10 cellular contexts compared by ENCODE assay signal in genomic region chr12:123808167-123808566, GRCh38. TPM values are rescaled to one million over a fixed set of nuclear protein-coding genes. Genes with fewer than 3 reads are reported as not detected.
DNase-seq lines count a peak whose midpoint lies in the region; ATAC-seq and TF ChIP-seq lines count a peak whose summit lies in the region.
"Had no signal": no experiment of that assay in that cellular context is flagged by ENCODE, and none has a peak within 500 bp of the region (broad histone marks: within the 10 kb centered on the region; RNA-seq: fewer than 3 reads in every experiment).

No MANE protein-coding gene starts in this region.

- H3K9me3 ChIP-seq in H9 (ENCODE audit: control insufficient read depth, low read depth, low read length) (no peaks in the 10 kb centered on the region), prostate gland (no peaks in the 10 kb centered on the region)

- no peak overlapping the region for H3K9ac ChIP-seq in H9 (ENCODE audit: extremely low read depth, insufficient read length, low read length)

- no peaks in the 10 kb centered on the region; a peak in 1 of 7 replicates for H3K36me3 Mint-ChIP-seq in H9 (ENCODE audit: insufficient read depth in 1 of 3, low read depth in 3 of 3)

- H2BK12ac ChIP-seq in H9 (ENCODE audit: insufficient read length, low read depth, low read length): no peak overlapping the region

- H3K27me3 ChIP-seq in H9 (ENCODE audit: insufficient read depth, low read length) (no peaks in the 10 kb centered on the region), prostate gland (replicated peaks; ENCODE audit: insufficient read depth) (no peaks in the 10 kb centered on the region)

- no peaks in the 10 kb centered on the region for H4K20me1 ChIP-seq in H9 (ENCODE audit: control insufficient read depth, insufficient read depth, insufficient read length)

- H2BK5ac ChIP-seq in H9 (ENCODE audit: insufficient read length, low read length): no peak overlapping the region

- no peak overlapping the region for H3K4ac ChIP-seq in H9 (ENCODE audit: low read depth, low read length)

- H3K27ac ChIP-seq in H9 (ENCODE audit: insufficient read length, low read depth, low read length) (no peak overlapping the region), prostate gland (no peak overlapping the region)

- no peak overlapping the region for H2BK20ac ChIP-seq in H9 (ENCODE audit: low read depth, low read length, poor library complexity, severe bottlenecking)

- intact Hi-C loops in prostate gland (cut with DNase I): no loop called here

- no peaks in the 10 kb centered on the region for H3K79me2 ChIP-seq in H9 (ENCODE audit: insufficient read depth, low read length)

- H3T11ph ChIP-seq in H9 (ENCODE audit: low read length): no peak overlapping the region

- H4K91ac ChIP-seq in H9 (ENCODE audit: insufficient read length, low read depth, low read length): no peak overlapping the region

- peaks cover 0 to 5% of the 10 kb centered on the region in 2 experiments; a peak in 3 of 4 replicates for H3K4me1 Mint-ChIP-seq in H9

- no peak overlapping the region for H2AFZ ChIP-seq in H9 (ENCODE audit: low read length)

- H2BK120ac ChIP-seq in H9 (ENCODE audit: low read depth, low read length, poor library complexity, severe bottlenecking): no peak overlapping the region

- no peak overlapping the region for H3K23ac ChIP-seq in H9 (ENCODE audit: insufficient read length, low read depth, low read length)

- no peak overlapping the region for H4K5ac ChIP-seq in H9 (ENCODE audit: insufficient read length, low read depth, low read length)

- no peak for TF ChIP-seq POLR2A in prostate gland (IDR thresholded peaks at IDR 0.05)

- H4K8ac ChIP-seq in H9 (replicated peaks; ENCODE audit: insufficient read length, low read depth, low read length): no peak overlapping the region

- no peak overlapping the region for H2BK15ac ChIP-seq in H9 (ENCODE audit: low read depth, low read length)

- H3K36me3 ChIP-seq in prostate gland: no peaks in the 10 kb centered on the region

- H3K18ac ChIP-seq in H9 (ENCODE audit: insufficient read length, low read depth, low read length): no peak overlapping the region

- H3K4me1 ChIP-seq in H9 (ENCODE audit: insufficient read depth, low read length): no peaks in the 10 kb centered on the region
- H3K4me1 ChIP-seq in prostate gland (replicated peaks): no peaks in the 10 kb centered on the region

- DNase-seq in AG09309 (ENCODE audit: low read depth) (no peak), H9 (peak; percentile 68), SW480 (ENCODE audit: low spot score) (peak; percentile 28), iPS-NIHi11 (ENCODE audit: low spot score) (peak; percentile 57), retina (no peak), prostate gland (ENCODE audit: low spot score) (no peak)
- no peak for DNase-seq in activated CD8-positive, alpha-beta memory T cell treated with anti-CD3 and anti-CD28 coated beads for 24 hours
- DNase-seq: activated effector memory CD4-positive, alpha-beta T cell treated with Interleukin-2 at 50 U/mL for 16 hours; GF-D8 had no signal

- peak; percentile 45 for TF ChIP-seq CTCF in AG09309 (IDR thresholded peaks at IDR 0.05; ENCODE audit: control insufficient read depth, insufficient read depth, low read depth, low read length, missing control alignments)
- peak; percentile 64 for TF ChIP-seq CTCF in H9 (conservative IDR thresholded peaks at IDR 0.05)
- TF ChIP-seq CTCF in prostate gland (IDR thresholded peaks at IDR 0.05): no peak

- H3K9me3 Mint-ChIP-seq in H9: no peaks in the 10 kb centered on the region; a peak in 1 of 5 replicates

- WGBS in H9 (ENCODE audit: extremely low coverage, insufficient read length, low lambda C conversion rate): no CpG with 5 or more reads among the region's 4 CpGs
- 68% methylated on average over 4 of the region's 4 CpGs for WGBS in prostate gland

- no peak for ATAC-seq in HG03095 (IDR thresholded peaks at IDR 0.05; ENCODE audit: unreplicated experiment)

- peaks cover 63% of the 10 kb centered on the region for H3K27me3 Mint-ChIP-seq in H9 (ENCODE audit: low read depth)

- H3K79me1 ChIP-seq in H9 (ENCODE audit: insufficient read depth, low read depth, low read length, poor library complexity, severe bottlenecking): no peaks in the 10 kb centered on the region

- H2AK5ac ChIP-seq in H9 (ENCODE audit: insufficient read length, low read length): no peak overlapping the region

- H3K4me2 ChIP-seq in H9 (ENCODE audit: insufficient read depth, insufficient read length, low read length): peak overlapping the region; percentile 23

- no peak overlapping the region for H3K14ac ChIP-seq in H9 (ENCODE audit: insufficient read depth, low read length)

- no peak overlapping the region for H3K56ac ChIP-seq in H9 (ENCODE audit: insufficient read length, low read depth, low read length)

- H3K4me3 ChIP-seq in AG09309 (ENCODE audit: control insufficient read depth, low read depth, low read length) (no peak overlapping the region), prostate gland (no peak overlapping the region)

- H3K27ac Mint-ChIP-seq in H9: no peak overlapping the region

- no peak overlapping the region for H3K4me3 Mint-ChIP-seq in H9

- H3K23me2 ChIP-seq in H9 (ENCODE audit: insufficient read length, low read depth, low read length, poor library complexity, severe bottlenecking): no peaks in the 10 kb centered on the region

RNA-seq across cellular contexts. Expression of gene DNAH10, which starts 46.1 kb away (rescaled TPM):
- total RNA-seq in H9 (2021) (0.17 and 0.22 TPM in 2 replicates), prostate gland (1 to 10 TPM in 1 of 2 donors, under 1 TPM in 1; 0.68 to 7.9 TPM)

Comparison
In these comparisons a context has a peak if more than half of its experiments do, and no peak if none do; other contexts are left out.
1. DNase-seq: peak in H9 (single experiment), SW480 (single experiment) and iPS-NIHi11 (single experiment); none in AG09309 (single experiment), activated CD8-positive, alpha-beta memory T cell treated with anti-CD3 and anti-CD28 coated beads for 24 hours (single experiment), retina (single experiment) and prostate gland (single experiment).
2. CTCF ChIP-seq: peak in AG09309 (single experiment) and H9 (single experiment); none in prostate gland (0 of 4).